In the genomic region with DNA sequence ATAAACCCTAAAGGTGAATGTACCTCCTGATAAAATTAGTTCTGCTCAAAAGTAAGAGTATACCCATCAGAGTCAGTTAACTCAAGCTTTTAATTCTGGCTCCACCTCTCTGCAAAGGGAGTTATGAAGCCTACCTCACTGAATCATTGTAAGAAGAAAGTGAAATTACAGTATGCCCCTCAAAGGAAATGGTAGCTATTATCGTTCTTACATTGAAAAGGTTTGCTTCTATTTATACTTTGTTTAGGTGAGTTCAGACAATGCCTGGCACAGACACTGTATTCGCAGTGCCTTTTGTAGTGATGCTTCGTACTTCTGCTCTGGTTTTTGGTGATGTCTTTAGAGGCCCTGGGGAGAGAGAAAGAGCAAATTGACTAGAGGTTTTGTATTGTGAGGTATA, we compare ENCODE assay signal across 16 cellular contexts. TPM values are rescaled to one million over a fixed set of nuclear protein-coding genes. Genes with fewer than 3 reads are reported as not detected.
DNase-seq lines count a peak whose midpoint lies in the region; ATAC-seq and TF ChIP-seq lines count a peak whose summit lies in the region.
"Had no signal": no experiment of that assay in that cellular context is flagged by ENCODE, and none has a peak within 500 bp of the region (broad histone marks: within the 10 kb centered on the region; RNA-seq: fewer than 3 reads in every experiment).

No MANE protein-coding gene starts in this region.

- DNase-seq in activated CD4-positive, alpha-beta T cell treated with anti-CD3 and anti-CD28 coated beads, Interleukin-2, amount 10 ng/mL, durations not matched to agents 24 days and 14 days = no peak
- no peak for DNase-seq in activated CD4-positive, alpha-beta T cell treated with anti-CD3 and anti-CD28 coated beads for 1 hour
- no peak for DNase-seq in activated naive CD8-positive, alpha-beta T cell treated with anti-CD3 and anti-CD28 coated beads, Interleukin-2, amount 50 U/mL, for 24 hours
- no peak for DNase-seq in gastrocnemius medialis
- DNase-seq in kidney glomerular epithelial cell (lab: John Stamatoyannopoulos, UW) = no peak
- no peak for DNase-seq in NCI-H146 treated with DMSO at 0.1 percent for 48 hours (lab: John Stamatoyannopoulos, UW; ENCODE audit: unreplicated experiment)
- DNase-seq: EL, HCEC 1CT, NCI-H2029 treated with DMSO at 0.1 percent for 48 hours, occipital lobe, small intestine, SW 1271, upper lobe of left lung had no signal

- H3K36me3 ChIP-seq in Loucy (ENCODE audit: insufficient read depth, low read length) = peaks cover 63% of the 10 kb centered on the region
- peaks cover 0 to 23% of the 10 kb centered on the region in 2 donors for H3K36me3 ChIP-seq in gastrocnemius medialis

- H3K27me3 Mint-ChIP-seq in activated CD4-positive, alpha-beta T cell treated with anti-CD3 and anti-CD28 coated beads, Interleukin-2, amount 10 ng/mL, durations not matched to agents 24 days and 14 days = no peaks in the 10 kb centered on the region
- H3K27me3 Mint-ChIP-seq in activated naive CD8-positive, alpha-beta T cell treated with anti-CD3 and anti-CD28 coated beads, Interleukin-2, amount 50 U/mL, for 24 hours = no peaks in the 10 kb centered on the region

- H3K27ac ChIP-seq in gastrocnemius medialis = peak overlapping the region; percentile 47 to 77 (median 74)
- H3K27ac ChIP-seq: A549, upper lobe of left lung had no signal

- intact Hi-C loops in activated CD4-positive, alpha-beta T cell treated with anti-CD3 and anti-CD28 coated beads, Interleukin-2, amount 10 ng/mL, durations not matched to agents 24 days and 14 days (cut with micrococcal nuclease) = no loop called here
- intact Hi-C loops in gastrocnemius medialis (cut with DNase I; ENCODE audit: low total_unique reads) = no loop called here

- peaks cover 88% of the 10 kb centered on the region for H3K79me2 ChIP-seq in Loucy (ENCODE audit: insufficient read depth, low read length)

- H3K9me2 ChIP-seq in Loucy (replicated peaks; ENCODE audit: low read depth, low read length) = no peaks in the 10 kb centered on the region

- H3K4me1 Mint-ChIP-seq in activated CD4-positive, alpha-beta T cell treated with anti-CD3 and anti-CD28 coated beads, Interleukin-2, amount 10 ng/mL, durations not matched to agents 24 days and 14 days = peaks cover 57% of the 10 kb centered on the region
- peaks cover 58% of the 10 kb centered on the region for H3K4me1 Mint-ChIP-seq in activated naive CD8-positive, alpha-beta T cell treated with anti-CD3 and anti-CD28 coated beads, Interleukin-2, amount 50 U/mL, for 24 hours

- in situ Hi-C loops in gastrocnemius medialis (cut with MboI; ENCODE audit: low sequenced_read_pairs in 4 of 4) = loop anchor here in 3 of 4 donors (10.0 to 25.0 kb wide), 3 partner anchors 195 to 798 kb away; no protein-coding TSS in a partner anchor

- peak; percentile 17 for ATAC-seq in activated naive CD8-positive, alpha-beta T cell treated with anti-CD3 and anti-CD28 coated beads, Interleukin-2, amount 50 U/mL, for 24 hours
- ATAC-seq in gastrocnemius medialis (no peak), GM18502 (IDR thresholded peaks at IDR 0.05; ENCODE audit: poor library complexity, unreplicated experiment) (no peak)
- ATAC-seq: A549 had no signal

- no peak for TF ChIP-seq POLR2A in gastrocnemius medialis (IDR thresholded peaks at IDR 0.05)

- H3K4me3 ChIP-seq in Loucy (ENCODE audit: low read length, poor library complexity, severe bottlenecking) = peak overlapping the region; percentile 19
- no peak overlapping the region for H3K4me3 ChIP-seq in gastrocnemius medialis
- H3K4me3 ChIP-seq: A549, upper lobe of left lung had no signal

- H3K9me3 ChIP-seq in Loucy (ENCODE audit: insufficient read depth, low read depth, low read length) (no peaks in the 10 kb centered on the region), gastrocnemius medialis (no peaks in the 10 kb centered on the region)
- H3K9me3 ChIP-seq: A549, upper lobe of left lung had no signal

- H3K4me3 Mint-ChIP-seq in activated CD4-positive, alpha-beta T cell treated with anti-CD3 and anti-CD28 coated beads, Interleukin-2, amount 10 ng/mL, durations not matched to agents 24 days and 14 days = peak overlapping the region; percentile 30
- no peak overlapping the region for H3K4me3 Mint-ChIP-seq in activated naive CD8-positive, alpha-beta T cell treated with anti-CD3 and anti-CD28 coated beads, Interleukin-2, amount 50 U/mL, for 24 hours

- H3F3A ChIP-seq in Loucy (ENCODE audit: low read depth) = peaks cover 6% of the 10 kb centered on the region; the same call in 1 of the 2 replicates

- H3K36me3 Mint-ChIP-seq in activated CD4-positive, alpha-beta T cell treated with anti-CD3 and anti-CD28 coated beads, Interleukin-2, amount 10 ng/mL, durations not matched to agents 24 days and 14 days (ENCODE audit: low read depth) = peaks cover 52% of the 10 kb centered on the region
- H3K36me3 Mint-ChIP-seq in activated naive CD8-positive, alpha-beta T cell treated with anti-CD3 and anti-CD28 coated beads, Interleukin-2, amount 50 U/mL, for 24 hours (ENCODE audit: low read depth) = peaks cover 57% of the 10 kb centered on the region

- H4K20me1 ChIP-seq in Loucy (ENCODE audit: insufficient read depth, low read length, poor library complexity, severe bottlenecking) = peaks cover 62% of the 10 kb centered on the region

- no peak for TF ChIP-seq CTCF in Loucy (conservative IDR thresholded peaks at IDR 0.05; ENCODE audit: low read length)
- no peak for TF ChIP-seq CTCF in gastrocnemius medialis (IDR thresholded peaks at IDR 0.05 in 4 of 5, conservative IDR thresholded peaks at IDR 0.05 in 1 of 5)

- H3K9ac ChIP-seq in Loucy (ENCODE audit: low read depth, low read length, poor library complexity, severe bottlenecking) = peak overlapping the region; percentile 41

- peaks cover 45% of the 10 kb centered on the region for H3K4me1 ChIP-seq in Loucy (ENCODE audit: insufficient read depth, low read length, poor library complexity, severe bottlenecking)
- H3K4me1 ChIP-seq in gastrocnemius medialis = peaks cover 39 to 41% of the 10 kb centered on the region in 2 donors

- no peak overlapping the region for H2AFZ ChIP-seq in Loucy (ENCODE audit: low read length)

- H3K9me3 Mint-ChIP-seq in activated CD4-positive, alpha-beta T cell treated with anti-CD3 and anti-CD28 coated beads, Interleukin-2, amount 10 ng/mL, durations not matched to agents 24 days and 14 days = no peaks in the 10 kb centered on the region
- no peaks in the 10 kb centered on the region for H3K9me3 Mint-ChIP-seq in activated naive CD8-positive, alpha-beta T cell treated with anti-CD3 and anti-CD28 coated beads, Interleukin-2, amount 50 U/mL, for 24 hours

- H3K27ac Mint-ChIP-seq in activated CD4-positive, alpha-beta T cell treated with anti-CD3 and anti-CD28 coated beads, Interleukin-2, amount 10 ng/mL, durations not matched to agents 24 days and 14 days = peak overlapping the region; percentile 40
- peak overlapping the region; percentile 43 for H3K27ac Mint-ChIP-seq in activated naive CD8-positive, alpha-beta T cell treated with anti-CD3 and anti-CD28 coated beads, Interleukin-2, amount 50 U/mL, for 24 hours

- H3K4me2 ChIP-seq in Loucy (ENCODE audit: low read depth, low read length, poor library complexity, severe bottlenecking) = peak overlapping the region; percentile 36
- H3K4me2 ChIP-seq: A549 had no signal

- H3K27me3 ChIP-seq in Loucy (ENCODE audit: insufficient read depth, low read length, poor library complexity, severe bottlenecking) (no peaks in the 10 kb centered on the region), gastrocnemius medialis (no peaks in the 10 kb centered on the region)
- H3K27me3 ChIP-seq: upper lobe of left lung had no signal

RNA-seq across cellular contexts. Expression of a gene that starts 10.3 kb away (rescaled TPM):
- total RNA-seq in activated CD4-positive, alpha-beta T cell treated with anti-CD3 and anti-CD28 coated beads, Interleukin-2, amount 10 ng/mL, durations not matched to agents 24 days and 14 days = 0.63 and 1.3 TPM in 2 replicates
- 1 to 10 TPM; 1.4 to 4.4 (median 3.0) TPM for total RNA-seq in gastrocnemius medialis

RNA-seq across cellular contexts. Expression of a gene that starts 10.5 kb away (rescaled TPM):
- 208 and 213 TPM in 2 replicates for total RNA-seq in activated CD4-positive, alpha-beta T cell treated with anti-CD3 and anti-CD28 coated beads, Interleukin-2, amount 10 ng/mL, durations not matched to agents 24 days and 14 days
- total RNA-seq in gastrocnemius medialis = 100 to 1,000 TPM in 3 of 4 donors, 10 to 100 TPM in 1; 85.7 to 132 (median 127) TPM
